11 cellular contexts compared by ENCODE assay signal in genomic region chr17:5785867-5786509, GRCh38.
DNase-seq lines count a peak whose midpoint lies in the region; ATAC-seq, FAIRE-seq and TF ChIP-seq lines count a peak whose summit lies in the region.
"Had no signal": no experiment of that assay in that cellular context is flagged by ENCODE, and none has a peak within 500 bp of the region (broad histone marks: within the 10 kb centered on the region; RNA-seq: fewer than 3 reads in every experiment).

No MANE protein-coding gene starts in this region.

- peak overlapping the region; percentile 44 for H3K4me2 ChIP-seq in endothelial cell of umbilical vein (ENCODE audit: insufficient read depth, low read length)

- CTCF ChIA-PET in endothelial cell of umbilical vein (lab: Charles Lee), result interaction anchor here (0.8 to 2.3 kb wide), 8 partner anchors 7 to 283 kb away, joined by 3 to 9 read pairs (median 4); no protein-coding TSS in a partner anchor

- H3K79me2 ChIP-seq in ACC112 (ENCODE audit: control insufficient read depth, insufficient read depth, low read length, unreplicated experiment) (no peaks in the 10 kb centered on the region), endothelial cell of umbilical vein (ENCODE audit: control insufficient read depth, insufficient read depth, low read length) (no peaks in the 10 kb centered on the region)

- dilution Hi-C loops in endothelial cell of umbilical vein (cut with MboI; ENCODE audit: extremely low pct_ligation_motif_present, low sequenced_read_pairs), result no loop called here

- BruUV-seq in endothelial cell of umbilical vein (replicated peaks; lab: Mats Ljungman, UMichigan), result TSS peak; percentile 72

- peaks cover 27% of the 10 kb centered on the region for H3K4me1 ChIP-seq in ACC112 (ENCODE audit: control insufficient read depth, insufficient read depth, low read length, unreplicated experiment)
- H3K4me1 ChIP-seq in endothelial cell of umbilical vein (ENCODE audit: control insufficient read depth, extremely low read depth, insufficient read depth, low read length), result peaks cover 17% of the 10 kb centered on the region
- no peaks in the 10 kb centered on the region for H3K4me1 ChIP-seq in body of pancreas
- H3K4me1 ChIP-seq: stomach had no signal

- H3K27ac ChIP-seq in ACC112 (ENCODE audit: low read depth, low read length) (peak overlapping the region; percentile 55), endothelial cell of umbilical vein (ENCODE audit: insufficient read depth, low read depth, low read length) (peak overlapping the region; percentile 62), body of pancreas (no peak overlapping the region)
- H3K27ac ChIP-seq: stomach had no signal

- no peaks in the 10 kb centered on the region for H3K9me1 ChIP-seq in endothelial cell of umbilical vein (replicated peaks; ENCODE audit: control insufficient read depth, extremely low read depth, insufficient read depth, low read length)

- H4K20me1 ChIP-seq in endothelial cell of umbilical vein (replicated peaks; ENCODE audit: control insufficient read depth, extremely low read depth, insufficient read depth, low read length), result no peaks in the 10 kb centered on the region

- DNase-seq in GM19238 (ENCODE audit: insufficient read length, low spot score), result peak; percentile 30
- peak; percentile 48 for DNase-seq in endothelial cell of umbilical vein (ENCODE audit: low read depth, low spot score)
- no peak for DNase-seq in NCI-H187 treated with DMSO at 0.1 percent for 48 hours (lab: John Stamatoyannopoulos, UW)
- no peak for DNase-seq in body of pancreas
- no peak for DNase-seq in 8988T
- DNase-seq: CD4-positive, alpha-beta T cell; occipital lobe; stomach had no signal

- no peaks in the 10 kb centered on the region for H3K9me3 ChIP-seq in endothelial cell of umbilical vein (replicated peaks; ENCODE audit: control insufficient read depth, insufficient read depth, low read length)
- H3K9me3 ChIP-seq in body of pancreas, result peaks cover 0 to 11% (median 0%) of the 10 kb centered on the region in 3 donors

- intact Hi-C loops in endothelial cell of umbilical vein (cut with micrococcal nuclease), result loop anchor here (1.0 to 5.0 kb wide), 3 partner anchors 27 to 636 kb away; no protein-coding TSS in a partner anchor
- intact Hi-C loops in body of pancreas (cut with DNase I), result no loop called here

- TF ChIP-seq POLR2A in endothelial cell of umbilical vein (IDR thresholded peaks at IDR 0.05; ENCODE audit: low read depth, low read length), result no peak
- no peak for TF ChIP-seq POLR2A in body of pancreas (IDR thresholded peaks at IDR 0.05)

- H3K9ac ChIP-seq in endothelial cell of umbilical vein (replicated peaks; ENCODE audit: extremely low read depth, insufficient read depth, low read length), result no peak overlapping the region

- TF ChIP-seq CTCF in endothelial cell of umbilical vein (IDR thresholded peaks at IDR 0.05; ENCODE audit: extremely low read depth in 1 of 2, insufficient read depth in 1 of 2, low read depth in 1 of 2, low read length in 2 of 2) (peak in 1 of 2 donors; percentile 6), body of pancreas (IDR thresholded peaks at IDR 0.05) (no peak)

- H3K4me3 ChIP-seq in ACC112 (ENCODE audit: low read depth, low read length) (no peak overlapping the region), endothelial cell of umbilical vein (replicated peaks in 1 of 3; ENCODE audit: insufficient read depth in 1 of 3, low read depth in 1 of 3, low read length in 3 of 3) (no peak overlapping the region), body of pancreas (no peak overlapping the region)
- H3K4me3 ChIP-seq: stomach had no signal

- H3K27me3 ChIP-seq in ACC112 (ENCODE audit: insufficient read depth, low read length) (no peaks in the 10 kb centered on the region), endothelial cell of umbilical vein (ENCODE audit: control insufficient read depth in 2 of 2, insufficient read depth in 2 of 2, low read length in 2 of 2) (no peaks in the 10 kb centered on the region), body of pancreas (no peaks in the 10 kb centered on the region)

- FAIRE-seq in endothelial cell of umbilical vein (lab: Jason Lieb, UNC), result no peak

- WGBS in body of pancreas, 2 donors, result 50 to 52% methylated on average over 7 to 11 of the region's 11 CpGs

- H3K36me3 ChIP-seq in ACC112 (ENCODE audit: insufficient read depth, low read length) (no peaks in the 10 kb centered on the region), endothelial cell of umbilical vein (ENCODE audit: control insufficient read depth in 2 of 2, extremely low read depth in 1 of 2, insufficient read depth in 2 of 2, low read length in 2 of 2) (no peaks in the 10 kb centered on the region), body of pancreas (replicated peaks in 1 of 2; ENCODE audit: insufficient read depth in 1 of 2, low read depth in 2 of 2) (no peaks in the 10 kb centered on the region)
- H3K36me3 ChIP-seq: stomach had no signal

- ATAC-seq in HG03196 (IDR thresholded peaks at IDR 0.05; ENCODE audit: unreplicated experiment), result peak; percentile 72
- no peak for ATAC-seq in body of pancreas
- no peak for ATAC-seq in HG02798 (IDR thresholded peaks at IDR 0.05; ENCODE audit: poor library complexity, unreplicated experiment)

- POLR2A ChIA-PET in endothelial cell of umbilical vein (lab: Charles Lee), result interaction anchor here (0.6 kb wide), 1 partner anchor 26 kb away, joined by 3 read pairs; no protein-coding TSS in a partner anchor

- H2AFZ ChIP-seq in ACC112 (ENCODE audit: low read length, unreplicated experiment), result no peak overlapping the region
- peak overlapping the region; percentile 14 for H2AFZ ChIP-seq in endothelial cell of umbilical vein (ENCODE audit: low read depth, low read length)

TF ChIP-seq in endothelial cell of umbilical vein, 7 proteins besides CTCF, POLR2A, EP300 and RAD21:
- TF ChIP-seq JUN (IDR thresholded peaks at IDR 0.05; ENCODE audit: borderline replicate concordance, insufficient read depth, insufficient read length, low read depth) (no peak), MYC (IDR thresholded peaks at IDR 0.05; ENCODE audit: low read depth, low read length) (no peak), POLR2AphosphoS5 (IDR thresholded peaks at IDR 0.05; ENCODE audit: insufficient read depth, low read depth, low read length) (no peak), FOS (IDR thresholded peaks at IDR 0.05; ENCODE audit: borderline replicate concordance, insufficient read depth, low read length) (peak; percentile 34)

Comparison
In these comparisons a context has a peak if more than half of its experiments do, and no peak if none do; other contexts are left out.
1. H3K27ac ChIP-seq: peak in ACC112 (single experiment) and endothelial cell of umbilical vein (single experiment); none in body of pancreas (0 of 4).
2. DNase-seq: peak in GM19238 (single experiment) and endothelial cell of umbilical vein (single experiment); none in NCI-H187 treated with DMSO at 0.1 percent for 48 hours (single experiment), body of pancreas (0 of 4) and 8988T (single experiment).